ENCODE assay signal across 8 cellular contexts in genomic region chr1:66925944-66926343, GRCh38. TPM values are rescaled to one million over a fixed set of nuclear protein-coding genes. Genes with fewer than 3 reads are reported as not detected.
DNase-seq lines count a peak whose midpoint lies in the region.

No MANE protein-coding gene starts in this region.

- peak overlapping the region; percentile 96 for H3K27ac ChIP-seq in cingulate gyrus (ENCODE audit: low read depth, low read length)

- DNase-seq in NCI-H1417 (lab: John Stamatoyannopoulos, UW) (peak; percentile 49 to 70 (median 49)), NCI-H1417 treated with DMSO at 0.1 percent for 48 hours (lab: John Stamatoyannopoulos, UW) (no peak), NCI-H82 (lab: John Stamatoyannopoulos, UW) (peak; percentile 69), myocyte (ENCODE audit: low read depth) (peak; percentile 63), inferior parietal cortex (ENCODE audit: extremely low spot score) (no peak), D341Med (ENCODE audit: low spot score) (no peak), dedifferentiated amniotic fluid mesenchymal stem cell (ENCODE audit: extremely low spot score) (no peak)

RNA-seq across cellular contexts. Expression of gene MIER1, which starts 1.2 kb away (rescaled TPM):
- 33.4 and 35.0 TPM in 2 replicates for total RNA-seq in myocyte
- 16.6 TPM for polyA plus RNA-seq in myocyte (2012)

RNA-seq across cellular contexts. Expression of gene DNAI4, which starts 1.3 kb away (rescaled TPM):
- total RNA-seq in myocyte: 5.6 and 5.9 TPM in 2 replicates
- polyA plus RNA-seq in myocyte (2012): 2.3 TPM

Comparison
In these comparisons a context has a peak if more than half of its experiments do, and no peak if none do; other contexts are left out.
1. DNase-seq: peak in NCI-H1417 (3 of 3), NCI-H82 (single experiment) and myocyte (single experiment); none in NCI-H1417 treated with DMSO at 0.1 percent for 48 hours (single experiment), inferior parietal cortex (single experiment), D341Med (single experiment) and dedifferentiated amniotic fluid mesenchymal stem cell (single experiment).